ENCODE assay signal across 1 cellular context in the genomic region with DNA sequence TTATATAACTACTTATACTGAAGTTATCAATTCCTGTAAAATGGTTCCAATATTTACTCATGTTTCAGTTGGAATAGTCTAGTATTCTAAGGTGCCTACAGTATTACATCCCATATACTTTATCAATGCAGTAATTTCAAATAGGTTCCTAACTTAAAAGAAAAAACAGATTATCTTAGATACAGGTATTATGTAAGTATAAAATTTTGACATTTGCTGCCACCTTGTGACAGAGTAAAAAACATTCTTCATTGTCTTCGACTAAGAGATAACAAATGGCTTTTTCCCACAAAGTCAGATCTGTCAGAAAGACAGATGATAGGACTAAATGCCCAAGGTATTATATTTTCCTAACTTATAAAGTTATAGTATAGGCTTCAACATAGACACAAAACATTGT.
TF ChIP-seq lines count a peak whose summit lies in the region.

No MANE protein-coding gene starts in this region.

TF ChIP-seq in HCT116, 20 proteins besides CTCF, POLR2A, EP300 and RAD21 (continued from another document):
- TF ChIP-seq CEBPB (IDR thresholded peaks at IDR 0.05; ENCODE audit: low read depth), result no peak
- no peak for TF ChIP-seq ZNF274 (IDR thresholded peaks at IDR 0.05; ENCODE audit: low read depth, low read length)
- TF ChIP-seq EZH2phosphoT487 (IDR thresholded peaks at IDR 0.05; ENCODE audit: borderline replicate concordance), result no peak
- TF ChIP-seq ELF1 (IDR thresholded peaks at IDR 0.05; ENCODE audit: borderline replicate concordance, low read depth), result no peak
